Comparison of ENCODE assay signal across 13 cellular contexts in genomic region chr5:54845567-54845941, GRCh38.
DNase-seq lines count a peak whose midpoint lies in the region; ATAC-seq and TF ChIP-seq lines count a peak whose summit lies in the region.
"Had no signal": no experiment of that assay in that cellular context is flagged by ENCODE, and none has a peak within 500 bp of the region (broad histone marks: within the 10 kb centered on the region; RNA-seq: fewer than 3 reads in every experiment).

No MANE protein-coding gene starts in this region.

- in situ Hi-C loops in GM23248 (cut with MboI): no loop called here

- no peak for ATAC-seq in stimulated activated naive CD8-positive, alpha-beta T cell treated with anti-CD3 and anti-CD28 coated beads, Interleukin-15, amount 100 ng/mL, for 72 hours

- no peaks in the 10 kb centered on the region for H3K9me3 Mint-ChIP-seq in activated naive CD8-positive, alpha-beta T cell treated with anti-CD3 and anti-CD28 coated beads for 36 hours
- H3K9me3 Mint-ChIP-seq in stimulated activated naive CD8-positive, alpha-beta T cell treated with anti-CD3 and anti-CD28 coated beads, Interleukin-15, amount 100 ng/mL, for 72 hours: no peaks in the 10 kb centered on the region
- H3K9me3 Mint-ChIP-seq: activated CD4-positive, alpha-beta T cell treated with anti-CD3 and anti-CD28 coated beads, Interleukin-2, amount 10 ng/mL, durations not matched to agents 7 days and 5 days had no signal

- no peak overlapping the region for H3K4me3 Mint-ChIP-seq in activated naive CD8-positive, alpha-beta T cell treated with anti-CD3 and anti-CD28 coated beads for 36 hours
- H3K4me3 Mint-ChIP-seq in stimulated activated naive CD8-positive, alpha-beta T cell treated with anti-CD3 and anti-CD28 coated beads, Interleukin-15, amount 100 ng/mL, for 72 hours: no peak overlapping the region
- H3K4me3 Mint-ChIP-seq: activated CD4-positive, alpha-beta T cell treated with anti-CD3 and anti-CD28 coated beads, Interleukin-2, amount 10 ng/mL, durations not matched to agents 7 days and 5 days had no signal

- H3K9me3 ChIP-seq in GM23248 (ENCODE audit: low read depth) (no peaks in the 10 kb centered on the region), fibroblast of lung (ENCODE audit: control insufficient read depth, insufficient read depth, low read depth, low read length) (no peaks in the 10 kb centered on the region), osteoblast (ENCODE audit: low read depth, low read length) (no peaks in the 10 kb centered on the region)
- H3K9me3 ChIP-seq: lower lobe of right lung had no signal

- peaks cover 5% of the 10 kb centered on the region for H3K27me3 Mint-ChIP-seq in activated naive CD8-positive, alpha-beta T cell treated with anti-CD3 and anti-CD28 coated beads for 36 hours
- peaks cover 15% of the 10 kb centered on the region for H3K27me3 Mint-ChIP-seq in stimulated activated naive CD8-positive, alpha-beta T cell treated with anti-CD3 and anti-CD28 coated beads, Interleukin-15, amount 100 ng/mL, for 72 hours

- H4K20me1 ChIP-seq in GM23248 (ENCODE audit: insufficient read depth) (no peaks in the 10 kb centered on the region), fibroblast of lung (ENCODE audit: control insufficient read depth, extremely low read depth, insufficient read depth, low read length) (no peaks in the 10 kb centered on the region), osteoblast (ENCODE audit: insufficient read depth, low read length) (no peaks in the 10 kb centered on the region)

- H3K79me2 ChIP-seq in GM23248 (ENCODE audit: insufficient read depth) (no peaks in the 10 kb centered on the region), fibroblast of lung (ENCODE audit: control insufficient read depth, insufficient read depth, low read length) (no peaks in the 10 kb centered on the region), osteoblast (ENCODE audit: insufficient read depth, low read length) (no peaks in the 10 kb centered on the region)

- H3K36me3 ChIP-seq in GM23248 (ENCODE audit: low read depth): no peaks in the 10 kb centered on the region
- H3K36me3 ChIP-seq in fibroblast of lung (ENCODE audit: control insufficient read depth, insufficient read depth, low read length): no peaks in the 10 kb centered on the region
- H3K36me3 ChIP-seq in osteoblast (ENCODE audit: insufficient read depth, low read length): no peaks in the 10 kb centered on the region
- H3K36me3 ChIP-seq: lower lobe of right lung had no signal

- H3K4me1 ChIP-seq in GM23248 (ENCODE audit: insufficient read depth): peaks cover 20% of the 10 kb centered on the region
- H3K4me1 ChIP-seq in fibroblast of lung (ENCODE audit: control insufficient read depth, extremely low read depth, insufficient read depth, low read length): peaks cover 9% of the 10 kb centered on the region
- H3K4me1 ChIP-seq in osteoblast (ENCODE audit: insufficient read depth, low read length): peaks cover 11% of the 10 kb centered on the region

- peak; percentile 12 to 13 for TF ChIP-seq CTCF in fibroblast of lung (conservative IDR thresholded peaks at IDR 0.05 in 1 of 2, IDR thresholded peaks at IDR 0.05 in 1 of 2; ENCODE audit: low read depth in 1 of 2, low read length in 2 of 2)
- no peak for TF ChIP-seq CTCF in osteoblast (IDR thresholded peaks at IDR 0.05; ENCODE audit: extremely low read depth, low read depth, low read length)

- H3K27ac ChIP-seq in GM23248: no peak overlapping the region
- H3K27ac ChIP-seq in fibroblast of lung (ENCODE audit: insufficient read depth, low read length): no peak overlapping the region
- no peak overlapping the region for H3K27ac ChIP-seq in osteoblast (ENCODE audit: low read depth, low read length)

- no peaks in the 10 kb centered on the region for H3K36me3 Mint-ChIP-seq in activated naive CD8-positive, alpha-beta T cell treated with anti-CD3 and anti-CD28 coated beads for 36 hours

- H3F3A ChIP-seq in GM23248 (ENCODE audit: insufficient read depth): 0 out of 2 replicates have a peak, but pooled peaks cover 4% of the 10 kb centered on the region

- no peak overlapping the region for H3K9ac ChIP-seq in GM23248
- H3K9ac ChIP-seq in fibroblast of lung (ENCODE audit: insufficient read depth, low read length): no peak overlapping the region

- H3K27ac Mint-ChIP-seq in activated naive CD8-positive, alpha-beta T cell treated with anti-CD3 and anti-CD28 coated beads for 36 hours: no peak overlapping the region
- H3K27ac Mint-ChIP-seq in stimulated activated naive CD8-positive, alpha-beta T cell treated with anti-CD3 and anti-CD28 coated beads, Interleukin-15, amount 100 ng/mL, for 72 hours: no peak overlapping the region
- H3K27ac Mint-ChIP-seq: activated CD4-positive, alpha-beta T cell treated with anti-CD3 and anti-CD28 coated beads, Interleukin-2, amount 10 ng/mL, durations not matched to agents 7 days and 5 days had no signal

- DNase-seq in GM23248 (peak; percentile 83), RKO (ENCODE audit: low spot score) (peak; percentile 49), fibroblast of lung (ENCODE audit: low read depth in 2 of 2) (peak; percentile 52 to 74), osteoblast (ENCODE audit: insufficient read length, low spot score, missing footprints) (peak; percentile 57), hippocampal formation (lab: John Stamatoyannopoulos, UW) (no peak)
- DNase-seq in activated naive CD8-positive, alpha-beta T cell treated with anti-CD3 and anti-CD28 coated beads for 36 hours: no peak
- no peak for DNase-seq in stimulated activated CD4-positive, alpha-beta T cell treated with anti-CD3 and anti-CD28 coated beads, Interleukin-12 subunit alpha, Interleukin-12 subunit beta, amount 100 ng/mL, for 4 hours
- DNase-seq in stimulated activated naive CD8-positive, alpha-beta T cell treated with anti-CD3 and anti-CD28 coated beads, Interleukin-15, amount 100 ng/mL, for 72 hours: no peak
- DNase-seq: activated CD4-positive, alpha-beta T cell treated with anti-CD3 and anti-CD28 coated beads, Interleukin-2, amount 10 ng/mL, durations not matched to agents 7 days and 5 days; activated effector memory CD4-positive, alpha-beta T cell treated with Interleukin-2 at 50 U/mL for 16 hours; lower lobe of right lung; NCI-H1048; NCI-H510A had no signal

- H3K27me3 ChIP-seq in GM23248 (replicated peaks; ENCODE audit: insufficient read depth): no peaks in the 10 kb centered on the region
- H3K27me3 ChIP-seq in fibroblast of lung (ENCODE audit: control insufficient read depth, insufficient read depth, low read length): no peaks in the 10 kb centered on the region
- peaks cover 3% of the 10 kb centered on the region for H3K27me3 ChIP-seq in osteoblast (ENCODE audit: insufficient read depth, low read length)

- no peaks in the 10 kb centered on the region for H3K9me2 ChIP-seq in GM23248 (ENCODE audit: insufficient read depth)

- H3K4me1 Mint-ChIP-seq in activated naive CD8-positive, alpha-beta T cell treated with anti-CD3 and anti-CD28 coated beads for 36 hours: peaks cover 11% of the 10 kb centered on the region
- H3K4me1 Mint-ChIP-seq in stimulated activated naive CD8-positive, alpha-beta T cell treated with anti-CD3 and anti-CD28 coated beads, Interleukin-15, amount 100 ng/mL, for 72 hours: no peaks in the 10 kb centered on the region

- 33 to 39% methylated on average over 3 of the region's 3 CpGs for WGBS in GM23248 (ENCODE audit: low coverage in 1 of 2, low lambda C conversion rate in 2 of 2, missing lambda C conversion rate in 2 of 2), 2 experiments

- H3K4me2 ChIP-seq in GM23248 (ENCODE audit: unreplicated experiment): peak overlapping the region; percentile 78
- H3K4me2 ChIP-seq in fibroblast of lung (ENCODE audit: extremely low read depth, insufficient read depth, low read length): peak overlapping the region; percentile 13
- peak overlapping the region; percentile 67 for H3K4me2 ChIP-seq in osteoblast (ENCODE audit: insufficient read depth, low read length)

- H2AFZ ChIP-seq in GM23248 (no peak overlapping the region), fibroblast of lung (ENCODE audit: low read length) (no peak overlapping the region), osteoblast (ENCODE audit: low read length) (peak overlapping the region; percentile 9)

- H3K4me3 ChIP-seq in GM23248: no peak overlapping the region
- H3K4me3 ChIP-seq in fibroblast of lung (replicated peaks in 1 of 4; ENCODE audit: control extremely low read depth in 1 of 4, insufficient read depth in 1 of 4, low read depth in 3 of 4, low read length in 4 of 4): no peak overlapping the region
- no peak overlapping the region for H3K4me3 ChIP-seq in osteoblast (ENCODE audit: insufficient read depth, low read length)

Comparison
In these comparisons a context has a peak if more than half of its experiments do, and no peak if none do; other contexts are left out.
1. DNase-seq: peak in GM23248 (single experiment), RKO (single experiment), fibroblast of lung (2 of 2) and osteoblast (single experiment); none in activated naive CD8-positive, alpha-beta T cell treated with anti-CD3 and anti-CD28 coated beads for 36 hours (single experiment), stimulated activated CD4-positive, alpha-beta T cell treated with anti-CD3 and anti-CD28 coated beads, Interleukin-12 subunit alpha, Interleukin-12 subunit beta, amount 100 ng/mL, for 4 hours (single experiment), hippocampal formation (0 of 2) and stimulated activated naive CD8-positive, alpha-beta T cell treated with anti-CD3 and anti-CD28 coated beads, Interleukin-15, amount 100 ng/mL, for 72 hours (0 of 2).
2. H3K4me2 ChIP-seq: peak in every context shown above with its lines; median percentile 78 in GM23248; 67 in osteoblast; 13 in fibroblast of lung.